In genomic region chr14:31229638-31230229, GRCh38 we compare ENCODE assay signal across 1 cellular context.
TF ChIP-seq lines count a peak whose summit lies in the region.

No MANE protein-coding gene starts in this region.

TF ChIP-seq in HepG2, 621 proteins besides CTCF, POLR2A, EP300 and RAD21 (continued from another document and continues in another):
- TF ChIP-seq ZBTB33 (CRISPR knock-in tag; IDR thresholded peaks at IDR 0.05) (peak; percentile 97), ZBTB21 (CRISPR knock-in tag; IDR thresholded peaks at IDR 0.05) (peak; percentile 90), FOXJ3 (CRISPR knock-in tag; IDR thresholded peaks at IDR 0.05; ENCODE audit: borderline replicate concordance) (peak; percentile 100), BRD4 (CRISPR knock-in tag; IDR thresholded peaks at IDR 0.05) (peak; percentile 100), PATZ1 (CRISPR knock-in tag; IDR thresholded peaks at IDR 0.05) (peak; percentile 99), ZNF646 (CRISPR knock-in tag; IDR thresholded peaks at IDR 0.05) (peak; percentile 98), TMF1 (CRISPR knock-in tag; IDR thresholded peaks at IDR 0.05; ENCODE audit: low read depth) (peak; percentile 97), NFIC (IDR thresholded peaks at IDR 0.05; ENCODE audit: low read length) (peak; percentile 100), UBTF (CRISPR knock-in tag; IDR thresholded peaks at IDR 0.05) (peak; percentile 90), ZBTB8A (CRISPR knock-in tag; IDR thresholded peaks at IDR 0.05; ENCODE audit: borderline replicate concordance, low read depth) (peak; percentile 92; the same call in 1 of the 2 replicates), ZBTB42 (CRISPR knock-in tag; IDR thresholded peaks at IDR 0.05) (no peak), SPEN (CRISPR knock-in tag; IDR thresholded peaks at IDR 0.05; ENCODE audit: low read depth) (peak; percentile 98), GTF2F1 (IDR thresholded peaks at IDR 0.05; ENCODE audit: low read length) (no peak), SRSF9 (IDR thresholded peaks at IDR 0.05; ENCODE audit: borderline replicate concordance, insufficient read depth, low read depth, low read length, poor library complexity, severe bottlenecking) (no peak), RFX3 (CRISPR knock-in tag; IDR thresholded peaks at IDR 0.05) (peak; percentile 65; the same call in 1 of the 2 replicates), ZNF678 (CRISPR knock-in tag; IDR thresholded peaks at IDR 0.05) (peak; percentile 75; the same call in 1 of the 2 replicates), ZNF20 (CRISPR knock-in tag; IDR thresholded peaks at IDR 0.05) (no peak), ZFP1 (CRISPR knock-in tag; IDR thresholded peaks at IDR 0.05) (peak; percentile 99), ZFP36L1 (CRISPR knock-in tag; IDR thresholded peaks at IDR 0.05) (peak; percentile 100), ZKSCAN5 (CRISPR knock-in tag; IDR thresholded peaks at IDR 0.05) (peak; percentile 80; the same call in 1 of the 2 replicates), POLR2AphosphoS5 (IDR thresholded peaks at IDR 0.05; ENCODE audit: low read depth, low read length) (peak; percentile 63), STAT6 (CRISPR knock-in tag; IDR thresholded peaks at IDR 0.05; ENCODE audit: borderline replicate concordance) (peak; percentile 100), CAMTA2 (CRISPR knock-in tag; IDR thresholded peaks at IDR 0.05; ENCODE audit: borderline replicate concordance) (no peak), ZNF709 (CRISPR knock-in tag; IDR thresholded peaks at IDR 0.05) (peak; percentile 99), ZNF850 (CRISPR knock-in tag; conservative IDR thresholded peaks at IDR 0.05) (no peak), HMG20A (CRISPR knock-in tag; IDR thresholded peaks at IDR 0.05; ENCODE audit: borderline replicate concordance) (peak; percentile 100), CBX1 (IDR thresholded peaks at IDR 0.05; ENCODE audit: low read depth) (peak; percentile 99), MAF1 (CRISPR knock-in tag; IDR thresholded peaks at IDR 0.05; ENCODE audit: borderline replicate concordance) (0 out of 2 replicates have a peak, but pooled peaks have one; percentile 92), RCOR2 (CRISPR knock-in tag; IDR thresholded peaks at IDR 0.05) (peak; percentile 100), ZNF160 (CRISPR knock-in tag; IDR thresholded peaks at IDR 0.05) (peak; percentile 99), HNF1B (CRISPR knock-in tag; IDR thresholded peaks at IDR 0.05) (peak; percentile 100), JDP2 (CRISPR knock-in tag; IDR thresholded peaks at IDR 0.05; ENCODE audit: borderline replicate concordance) (peak; percentile 98), NR2C2 (CRISPR knock-in tag; IDR thresholded peaks at IDR 0.05; ENCODE audit: borderline replicate concordance) (peak; percentile 95), RNF2 (conservative IDR thresholded peaks at IDR 0.05; ENCODE audit: low read depth) (peak; percentile 73; the same call in 1 of the 2 replicates), ZMYM2 (CRISPR knock-in tag; IDR thresholded peaks at IDR 0.05) (peak; percentile 99), ZBED4 (CRISPR knock-in tag; IDR thresholded peaks at IDR 0.05; ENCODE audit: borderline replicate concordance) (peak; percentile 97)
